In the genomic region with DNA sequence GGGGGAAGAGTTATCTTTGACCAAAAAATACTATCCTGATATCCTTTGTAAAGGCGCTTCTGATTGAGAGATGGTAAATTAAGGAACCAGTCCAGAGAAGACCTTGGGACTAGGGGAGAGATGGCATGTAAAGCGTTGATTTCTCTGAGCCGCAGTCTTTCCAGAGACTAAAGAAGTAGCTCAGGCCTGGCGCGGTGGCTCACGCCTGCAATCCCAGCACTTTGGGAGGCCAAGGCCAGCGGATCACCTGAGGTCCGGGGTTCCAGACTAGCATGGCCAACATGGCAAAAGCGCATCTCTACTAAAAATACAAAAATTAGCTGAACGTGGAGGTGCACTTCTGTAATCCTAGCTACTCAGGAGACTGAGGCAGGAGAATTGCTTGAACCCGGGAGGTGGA, we compare ENCODE assay signal across 10 cellular contexts. TPM values are rescaled to one million over a fixed set of nuclear protein-coding genes. Genes with fewer than 3 reads are reported as not detected.
DNase-seq lines count a peak whose midpoint lies in the region; ATAC-seq, FAIRE-seq and TF ChIP-seq lines count a peak whose summit lies in the region.
"Had no signal": no experiment of that assay in that cellular context is flagged by ENCODE, and none has a peak within 500 bp of the region (broad histone marks: within the 10 kb centered on the region; RNA-seq: fewer than 3 reads in every experiment).

No MANE protein-coding gene starts in this region.

- H3K9me3 ChIP-seq in HCT116 (ENCODE audit: control insufficient read depth in 1 of 2, insufficient read depth in 1 of 2, low read depth in 1 of 2, low read length in 2 of 2) (no peaks in the 10 kb centered on the region), smooth muscle cell (replicated peaks; ENCODE audit: low read depth) (no peaks in the 10 kb centered on the region)

- H3K27me3 ChIP-seq in HCT116 (ENCODE audit: insufficient read depth, low read length), result no peaks in the 10 kb centered on the region
- no peaks in the 10 kb centered on the region for H3K27me3 ChIP-seq in smooth muscle cell (ENCODE audit: low read depth)

- TF ChIP-seq CTCF in HCT116 (IDR thresholded peaks at IDR 0.05 in 2 of 3, conservative IDR thresholded peaks at IDR 0.05 in 1 of 3; ENCODE audit: borderline replicate concordance in 1 of 3, insufficient read depth in 1 of 3, low read depth in 2 of 3, low read length in 2 of 3) (no peak), activated B cell treated with CpG ODN at 0.5 μM for 24 hours (IDR thresholded peaks at IDR 0.05) (no peak), glutamatergic neuron (IDR thresholded peaks at IDR 0.05; ENCODE audit: partially characterized antibody, unreplicated experiment) (no peak), smooth muscle cell (IDR thresholded peaks at IDR 0.05; ENCODE audit: borderline replicate concordance, insufficient read depth, poor library complexity, severe bottlenecking) (no peak)

- 92% methylated on average over 11 of the region's 11 CpGs for WGBS in smooth muscle cell (ENCODE audit: low lambda C conversion rate)

- H3K9me3 Mint-ChIP-seq in activated B cell treated with CpG ODN at 0.5 μM for 24 hours (no peaks in the 10 kb centered on the region), glutamatergic neuron (ENCODE audit: unreplicated experiment) (peaks cover 11% of the 10 kb centered on the region)

- POLR2A ChIA-PET in HCT116 (lab: Charles Lee), result no interaction called here
- POLR2A ChIA-PET in activated B cell treated with CpG ODN at 0.5 μM for 24 hours (lab: Charles Lee), result interaction anchor here (0.7 kb wide), 1 partner anchor 173 kb away, joined by 3 read pairs; no protein-coding TSS in a partner anchor

- CTCF ChIA-PET in HCT116 (lab: Charles Lee) (no interaction called here), activated B cell treated with CpG ODN at 0.5 μM for 24 hours (lab: Charles Lee) (interaction anchor here (1.4 to 2.4 kb wide), 2 partner anchors 32 to 193 kb away, joined by 3 to 13 read pairs; no protein-coding TSS in a partner anchor)

- H2AFZ ChIP-seq in HCT116 (ENCODE audit: low read depth, low read length, poor library complexity, severe bottlenecking) (no peak overlapping the region), smooth muscle cell (ENCODE audit: low read depth) (no peak overlapping the region)

- H3K4me3 Mint-ChIP-seq in activated B cell treated with CpG ODN at 0.5 μM for 24 hours (peak overlapping the region; percentile 84), glutamatergic neuron (ENCODE audit: unreplicated experiment) (peak overlapping the region; percentile 97)

- H3K27ac Mint-ChIP-seq in activated B cell treated with CpG ODN at 0.5 μM for 24 hours (no peak overlapping the region), glutamatergic neuron (ENCODE audit: unreplicated experiment) (peak overlapping the region; percentile 96)

- FAIRE-seq in GM12891 (lab: Jason Lieb, UNC), result no peak

- H3K27ac ChIP-seq in HCT116 (ENCODE audit: low read depth, low read length), result peak overlapping the region; percentile 83
- peak overlapping the region; percentile 98 for H3K27ac ChIP-seq in smooth muscle cell (ENCODE audit: low read depth)

- DNase-seq in HCT116 (ENCODE audit: low read depth, low spot score), result no peak
- DNase-seq in activated B cell treated with CpG ODN at 0.5 μM for 24 hours, result no peak
- DNase-seq in glutamatergic neuron, result no peak
- no peak for DNase-seq in smooth muscle cell (lab: John Stamatoyannopoulos, UW; ENCODE audit: unreplicated experiment)
- no peak for DNase-seq in cerebellar nuclear complex (lab: John Stamatoyannopoulos, UW)
- no peak for DNase-seq in GM12891 (ENCODE audit: insufficient read length, low spot score)
- DNase-seq in A172 (ENCODE audit: low spot score), result no peak
- DNase-seq: cortex of kidney, NCI-H2107 had no signal

- H3K4me3 ChIP-seq in HCT116 (replicated peaks in 1 of 2; ENCODE audit: low read depth in 1 of 2, low read length in 2 of 2) (peak overlapping the region; percentile 83 to 96), smooth muscle cell (peak overlapping the region; percentile 98)

- intact Hi-C loops in HCT116 (cut with micrococcal nuclease) (no loop called here), activated B cell treated with CpG ODN at 0.5 μM for 24 hours (cut with micrococcal nuclease) (no loop called here)

- TF ChIP-seq POLR2A in HCT116 (IDR thresholded peaks at IDR 0.05; ENCODE audit: borderline replicate concordance, extremely low read depth, insufficient read depth, insufficient read length) (no peak), GM12891 (IDR thresholded peaks at IDR 0.05; ENCODE audit: low read depth, low read length) (no peak)

- no peak for TF ChIP-seq RAD21 in HCT116 (IDR thresholded peaks at IDR 0.05; ENCODE audit: low read depth)

- H3K79me2 ChIP-seq in HCT116 (ENCODE audit: insufficient read depth, low read length) (peaks cover 72% of the 10 kb centered on the region), smooth muscle cell (ENCODE audit: low read depth) (peaks cover 91% of the 10 kb centered on the region)

- H3K36me3 ChIP-seq in HCT116 (ENCODE audit: control insufficient read depth in 1 of 2, insufficient read depth in 2 of 2, low read length in 2 of 2) (peaks cover 4 to 6% of the 10 kb centered on the region in 2 experiments; a peak in 2 of 4 replicates), smooth muscle cell (ENCODE audit: low read depth) (no peaks in the 10 kb centered on the region)

- no peaks in the 10 kb centered on the region for H3K27me3 Mint-ChIP-seq in activated B cell treated with CpG ODN at 0.5 μM for 24 hours
- no peaks in the 10 kb centered on the region for H3K27me3 Mint-ChIP-seq in glutamatergic neuron (ENCODE audit: unreplicated experiment)

- no TSS peak for BruUV-seq in HCT116 (replicated peaks; lab: Mats Ljungman, UMichigan)

- H3K9ac ChIP-seq in HCT116 (ENCODE audit: low read length) (peak overlapping the region; percentile 93), smooth muscle cell (ENCODE audit: low read depth) (peak overlapping the region; percentile 99)

- no peaks in the 10 kb centered on the region for H3K9me2 ChIP-seq in HCT116 (ENCODE audit: insufficient read depth)

- H3K4me1 Mint-ChIP-seq in activated B cell treated with CpG ODN at 0.5 μM for 24 hours (peaks cover 48% of the 10 kb centered on the region), glutamatergic neuron (ENCODE audit: low read depth, unreplicated experiment) (peaks cover 31% of the 10 kb centered on the region)

- H3F3A ChIP-seq in smooth muscle cell (ENCODE audit: low read depth), result peaks cover 22% of the 10 kb centered on the region

- H3K4me2 ChIP-seq in HCT116 (ENCODE audit: low read length), result peak overlapping the region; percentile 82
- H3K4me2 ChIP-seq in smooth muscle cell, result peak overlapping the region; percentile 94

- H3K4me1 ChIP-seq in HCT116 (ENCODE audit: control insufficient read depth in 1 of 2, insufficient read depth in 2 of 2, low read length in 2 of 2) (peaks cover 15 to 37% of the 10 kb centered on the region in 2 experiments), smooth muscle cell (ENCODE audit: low read depth) (peaks cover 36% of the 10 kb centered on the region)

- RAD21 ChIA-PET in HCT116 (lab: Charles Lee; ENCODE audit: low non-redundant PET in 1 of 2, low total read pairs in 2 of 2, uncharacterized antibody in 2 of 2, unreplicated experiment in 2 of 2), result no interaction called here

- H4K20me1 ChIP-seq in HCT116 (ENCODE audit: insufficient read depth), result peaks cover 4% of the 10 kb centered on the region; the same call in 1 of the 2 replicates
- H4K20me1 ChIP-seq in smooth muscle cell (ENCODE audit: low read depth), result peaks cover 65% of the 10 kb centered on the region

- ATAC-seq in HCT116, result no peak
- ATAC-seq in activated B cell treated with CpG ODN at 0.5 μM for 24 hours (ENCODE audit: low read depth), result no peak
- ATAC-seq in GM21367 (IDR thresholded peaks at IDR 0.05; ENCODE audit: unreplicated experiment), result no peak

- H3K36me3 Mint-ChIP-seq in activated B cell treated with CpG ODN at 0.5 μM for 24 hours (ENCODE audit: low read depth), result peaks cover 8% of the 10 kb centered on the region
- no peaks in the 10 kb centered on the region for H3K36me3 Mint-ChIP-seq in glutamatergic neuron (ENCODE audit: unreplicated experiment)

RNA-seq across cellular contexts. Expression of gene CENPT, which starts 0.6 kb away (rescaled TPM):
- total RNA-seq in HCT116 (2021; ENCODE audit: unreplicated experiment) (40.5 TPM), activated B cell treated with CpG ODN at 0.5 μM for 24 hours (50.7 and 54.2 TPM in 2 replicates), glutamatergic neuron (ENCODE audit: unreplicated experiment) (153 TPM), smooth muscle cell (37.3 and 47.0 TPM in 2 replicates)
- 41.6 and 46.0 TPM in 2 replicates for polyA plus RNA-seq in HCT116 (2012)
- polyA plus RNA-seq in smooth muscle cell, result 65.8 and 79.7 TPM in 2 replicates
- 28.0 TPM for polyA plus RNA-seq in GM12891 (2012; ENCODE audit: low read depth, missing spikeins)
- 25.5 and 27.9 TPM in 2 replicates for total RNA-seq in A172 (2014; rRNA removed; shearing (Covaris generic))

RNA-seq across cellular contexts. Expression of gene NUTF2, which starts 1.4 kb away (rescaled TPM):
- total RNA-seq in HCT116 (2021; ENCODE audit: unreplicated experiment), result 145 TPM
- 163 and 200 TPM in 2 replicates for polyA plus RNA-seq in HCT116 (2012)
- 99.0 and 99.7 TPM in 2 replicates for total RNA-seq in activated B cell treated with CpG ODN at 0.5 μM for 24 hours
- total RNA-seq in glutamatergic neuron (ENCODE audit: unreplicated experiment), result 196 TPM
- total RNA-seq in smooth muscle cell, result 112 and 115 TPM in 2 replicates
- polyA plus RNA-seq in smooth muscle cell, result 202 and 208 TPM in 2 replicates
- 155 TPM for polyA plus RNA-seq in GM12891 (2012; ENCODE audit: low read depth, missing spikeins)
- total RNA-seq in A172 (2014; rRNA removed; shearing (Covaris generic)), result 68.5 and 72.4 TPM in 2 replicates

RNA-seq across cellular contexts. Expression of gene THAP11, which starts 6.0 kb away (rescaled TPM):
- total RNA-seq in HCT116 (2021; ENCODE audit: unreplicated experiment) (25.4 TPM), activated B cell treated with CpG ODN at 0.5 μM for 24 hours (24.2 and 24.9 TPM in 2 replicates), glutamatergic neuron (ENCODE audit: unreplicated experiment) (23.1 TPM), smooth muscle cell (23.0 and 31.3 TPM in 2 replicates)
- polyA plus RNA-seq in HCT116 (2012), result 21.6 and 22.6 TPM in 2 replicates
- polyA plus RNA-seq in smooth muscle cell, result 32.7 and 38.3 TPM in 2 replicates
- polyA plus RNA-seq in GM12891 (2012; ENCODE audit: low read depth, missing spikeins), result 13.6 TPM
- total RNA-seq in A172 (2014; rRNA removed; shearing (Covaris generic)), result 21.4 and 21.6 TPM in 2 replicates

RNA-seq across cellular contexts. Expression of gene EDC4, which starts 24.7 kb away (rescaled TPM):
- total RNA-seq in HCT116 (2021; ENCODE audit: unreplicated experiment) (100 TPM), activated B cell treated with CpG ODN at 0.5 μM for 24 hours (71.5 TPM in 2 replicates), glutamatergic neuron (ENCODE audit: unreplicated experiment) (142 TPM), smooth muscle cell (35.5 and 46.3 TPM in 2 replicates)
- 83.4 and 101 TPM in 2 replicates for polyA plus RNA-seq in HCT116 (2012)
- 64.5 and 74.7 TPM in 2 replicates for polyA plus RNA-seq in smooth muscle cell
- polyA plus RNA-seq in GM12891 (2012; ENCODE audit: low read depth, missing spikeins), result 42.0 TPM
- total RNA-seq in A172 (2014; rRNA removed; shearing (Covaris generic)), result 31.8 and 50.7 TPM in 2 replicates

RNA-seq across cellular contexts. Expression of gene NRN1L, which starts 36.6 kb away (rescaled TPM):
- total RNA-seq in HCT116 (2021; ENCODE audit: unreplicated experiment) (1.4 TPM), activated B cell treated with CpG ODN at 0.5 μM for 24 hours (0.69 and 1.4 TPM in 2 replicates), glutamatergic neuron (ENCODE audit: unreplicated experiment) (1.0 TPM), smooth muscle cell (not detected in 2 replicates)
- polyA plus RNA-seq in HCT116 (2012), result 1.7 and 2.7 TPM in 2 replicates
- 0.46 and 0.57 TPM in 2 replicates for polyA plus RNA-seq in smooth muscle cell
- polyA plus RNA-seq in GM12891 (2012; ENCODE audit: low read depth, missing spikeins), result 1.6 TPM
- not detected in 2 replicates for total RNA-seq in A172 (2014; rRNA removed; shearing (Covaris generic))
